15 cellular contexts compared by ENCODE assay signal in genomic region chr7:30566596-30566995, GRCh38. TPM values are rescaled to one million over a fixed set of nuclear protein-coding genes. Genes with fewer than 3 reads are reported as not detected.
DNase-seq lines count a peak whose midpoint lies in the region; ATAC-seq and TF ChIP-seq lines count a peak whose summit lies in the region.
"Had no signal": no experiment of that assay in that cellular context is flagged by ENCODE, and none has a peak within 500 bp of the region (broad histone marks: within the 10 kb centered on the region; RNA-seq: fewer than 3 reads in every experiment).

No MANE protein-coding gene starts in this region.

- intact Hi-C loops in CD8-positive, alpha-beta T cell (cut with DNase I, micrococcal nuclease), result loop anchor here in 1 of 2 experiments (5.0 kb wide), 2 partner anchors 504 to 1599 kb away; no protein-coding TSS in a partner anchor
- intact Hi-C loops in activated CD4-positive, alpha-beta T cell treated with anti-CD3 and anti-CD28 coated beads for 36 hours (cut with DNase I, micrococcal nuclease), result no loop called here
- intact Hi-C loops in left ventricle myocardium superior (cut with micrococcal nuclease), result no loop called here

- H3K27ac Mint-ChIP-seq in CD8-positive, alpha-beta T cell, result peak overlapping the region; percentile 45
- peak overlapping the region; percentile 54 for H3K27ac Mint-ChIP-seq in T-helper 17 cell
- H3K27ac Mint-ChIP-seq in activated CD4-positive, alpha-beta T cell treated with anti-CD3 and anti-CD28 coated beads for 36 hours, result no peak overlapping the region
- H3K27ac Mint-ChIP-seq: B cell had no signal

- H3K9me3 Mint-ChIP-seq in CD8-positive, alpha-beta T cell, result peaks cover 2% of the 10 kb centered on the region
- peaks cover 5% of the 10 kb centered on the region for H3K9me3 Mint-ChIP-seq in activated CD4-positive, alpha-beta T cell treated with anti-CD3 and anti-CD28 coated beads for 36 hours (ENCODE audit: low read depth)

- peaks cover 68% of the 10 kb centered on the region for H3K36me3 Mint-ChIP-seq in CD8-positive, alpha-beta T cell
- H3K36me3 Mint-ChIP-seq in T-helper 17 cell (ENCODE audit: low read depth), result peaks cover 5% of the 10 kb centered on the region
- peaks cover 22% of the 10 kb centered on the region for H3K36me3 Mint-ChIP-seq in activated CD4-positive, alpha-beta T cell treated with anti-CD3 and anti-CD28 coated beads for 36 hours (ENCODE audit: low read depth)

- no peak for DNase-seq in CD8-positive, alpha-beta T cell
- DNase-seq in T-helper 17 cell (no peak), kidney tubule cell (ENCODE audit: low spot score) (peak; percentile 79), renal cortical epithelial cell (ENCODE audit: low read depth) (peak; percentile 91), DMS 273 (lab: John Stamatoyannopoulos, UW; ENCODE audit: unreplicated experiment) (no peak), left ventricle myocardium superior (no peak)
- no peak for DNase-seq in activated CD4-positive, alpha-beta T cell treated with anti-CD3 and anti-CD28 coated beads for 36 hours
- DNase-seq: CD8-positive, alpha-beta memory T cell; COR-L47; H9 had no signal

- CTCF ChIA-PET in CD8-positive, alpha-beta T cell (lab: Charles Lee), result interaction anchor here (6.0 kb wide), 1 partner anchor 290 kb away, joined by 80 read pairs; no protein-coding TSS in a partner anchor
- CTCF ChIA-PET in activated CD4-positive, alpha-beta T cell treated with anti-CD3 and anti-CD28 coated beads for 36 hours (lab: Charles Lee), result interaction anchor here (0.6 to 2.2 kb wide), 5 partner anchors 20 to 172 kb away, joined by 3 to 8 read pairs (median 3); no protein-coding TSS in a partner anchor

- no peak for TF ChIP-seq CTCF in CD8-positive, alpha-beta T cell (IDR thresholded peaks at IDR 0.05)

- no peaks in the 10 kb centered on the region for H3K4me1 ChIP-seq in CD8-positive, alpha-beta T cell (ENCODE audit: insufficient read depth, low read length)
- H3K4me1 ChIP-seq: A549 had no signal

- no peaks in the 10 kb centered on the region for H3K27me3 ChIP-seq in CD8-positive, alpha-beta T cell (ENCODE audit: insufficient read depth, low read length)
- H3K27me3 ChIP-seq: BLaER1 treated with 17β-estradiol and CSF1 and Interleukin-3, amounts not matched to agents 10 nM and 100 nM had no signal

- H3K27ac ChIP-seq in CD8-positive, alpha-beta T cell (ENCODE audit: low read depth, low read length), result no peak overlapping the region
- H3K27ac ChIP-seq: A549; BLaER1 treated with 17β-estradiol and CSF1 and Interleukin-3, amounts not matched to agents 10 nM and 100 nM had no signal

- peaks cover 14% of the 10 kb centered on the region for H3K36me3 ChIP-seq in CD8-positive, alpha-beta T cell (ENCODE audit: insufficient read depth, low read length)

- H3K9me3 ChIP-seq in CD8-positive, alpha-beta T cell (ENCODE audit: low read length), result no peaks in the 10 kb centered on the region
- H3K9me3 ChIP-seq in T-helper 17 cell (ENCODE audit: control insufficient read depth, low read length, poor library complexity, severe bottlenecking), result no peaks in the 10 kb centered on the region

- H3K4me1 Mint-ChIP-seq in CD8-positive, alpha-beta T cell (ENCODE audit: low read depth), result no peaks in the 10 kb centered on the region
- H3K4me1 Mint-ChIP-seq in T-helper 17 cell, result peaks cover 8% of the 10 kb centered on the region
- no peaks in the 10 kb centered on the region for H3K4me1 Mint-ChIP-seq in activated CD4-positive, alpha-beta T cell treated with anti-CD3 and anti-CD28 coated beads for 36 hours
- H3K4me1 Mint-ChIP-seq: B cell, IgD-negative memory B cell had no signal

- no peaks in the 10 kb centered on the region for H3K27me3 Mint-ChIP-seq in CD8-positive, alpha-beta T cell (ENCODE audit: low read depth)
- H3K27me3 Mint-ChIP-seq in T-helper 17 cell, result no peaks in the 10 kb centered on the region
- no peaks in the 10 kb centered on the region for H3K27me3 Mint-ChIP-seq in activated CD4-positive, alpha-beta T cell treated with anti-CD3 and anti-CD28 coated beads for 36 hours
- H3K27me3 Mint-ChIP-seq: B cell; CD8-positive, alpha-beta memory T cell; IgD-negative memory B cell had no signal

- ATAC-seq in CD8-positive, alpha-beta T cell, result no peak
- ATAC-seq in T-helper 17 cell (no peak), left ventricle myocardium superior (no peak)
- ATAC-seq in activated CD4-positive, alpha-beta T cell treated with anti-CD3 and anti-CD28 coated beads for 36 hours, result no peak
- ATAC-seq: A549, HepG2 had no signal

- POLR2A ChIA-PET in CD8-positive, alpha-beta T cell (lab: Charles Lee), result no interaction called here
- POLR2A ChIA-PET in activated CD4-positive, alpha-beta T cell treated with anti-CD3 and anti-CD28 coated beads for 36 hours (lab: Charles Lee), result no interaction called here

- no peak overlapping the region for H3K4me3 Mint-ChIP-seq in CD8-positive, alpha-beta T cell
- no peak overlapping the region for H3K4me3 Mint-ChIP-seq in T-helper 17 cell
- H3K4me3 Mint-ChIP-seq in activated CD4-positive, alpha-beta T cell treated with anti-CD3 and anti-CD28 coated beads for 36 hours, result no peak overlapping the region
- H3K4me3 Mint-ChIP-seq: B cell; CD8-positive, alpha-beta memory T cell; H9; IgD-negative memory B cell had no signal

- H3K4me3 ChIP-seq in CD8-positive, alpha-beta T cell (ENCODE audit: low read depth, low read length), result no peak overlapping the region
- H3K4me3 ChIP-seq: A549; BLaER1 treated with 17β-estradiol and CSF1 and Interleukin-3, amounts not matched to agents 10 nM and 100 nM had no signal

RNA-seq across cellular contexts. Expression of gene GARS1, which starts 28.1 kb away (rescaled TPM):
- total RNA-seq in CD8-positive, alpha-beta T cell, result 100 to 1,000 TPM; 119 to 121 TPM
- total RNA-seq in T-helper 17 cell (100 to 1,000 TPM in 1 of 2 donors, 10 to 100 TPM in 1; 84.6 to 114 TPM), renal cortical epithelial cell (213 and 292 TPM in 2 replicates), left ventricle myocardium superior (31.6 TPM)
- total RNA-seq in activated CD4-positive, alpha-beta T cell treated with anti-CD3 and anti-CD28 coated beads for 36 hours, result 100 to 1,000 TPM; 391 to 439 TPM

Comparison
In these comparisons a context has a peak if more than half of its experiments do, and no peak if none do; other contexts are left out.
1. DNase-seq: peak in kidney tubule cell (single experiment) and renal cortical epithelial cell (single experiment); none in CD8-positive, alpha-beta T cell (0 of 7), T-helper 17 cell (0 of 3), DMS 273 (single experiment), activated CD4-positive, alpha-beta T cell treated with anti-CD3 and anti-CD28 coated beads for 36 hours (single experiment) and left ventricle myocardium superior (single experiment).